3 cellular contexts compared by ENCODE assay signal in genomic region chr5:159273923-159274322, GRCh38.
TF ChIP-seq lines count a peak whose summit lies in the region.

No MANE protein-coding gene starts in this region.

TF ChIP-seq in A549, 52 proteins besides CTCF, POLR2A, EP300 and RAD21:
- no peak for TF ChIP-seq ZNF302 (CRISPR knock-in tag; IDR thresholded peaks at IDR 0.05)
- TF ChIP-seq MAFK (IDR thresholded peaks at IDR 0.05; ENCODE audit: partially characterized antibody) = peak; percentile 71

TF ChIP-seq in IMR-90, 13 proteins besides CTCF, POLR2A, EP300 and RAD21:
- TF ChIP-seq RFX5 (IDR thresholded peaks at IDR 0.05; ENCODE audit: low read depth, low read length) (no peak), MXI1 (IDR thresholded peaks at IDR 0.05; ENCODE audit: borderline replicate concordance, low read depth, low read length) (no peak), MAFK (IDR thresholded peaks at IDR 0.05; ENCODE audit: low read depth, low read length) (peak; percentile 35; the same call in 1 of the 2 replicates)

TF ChIP-seq in K562, 482 proteins besides CTCF, POLR2A, EP300 and RAD21:
- TF ChIP-seq MED1 (CRISPR knock-in tag; IDR thresholded peaks at IDR 0.05; ENCODE audit: borderline replicate concordance) (no peak), SREBF1 (IDR thresholded peaks at IDR 0.05; ENCODE audit: borderline replicate concordance, low read depth, low read length) (no peak), CREB1 (IDR thresholded peaks at IDR 0.05) (no peak), CREB1 (CRISPR knock-in tag; IDR thresholded peaks at IDR 0.05) (no peak), PPARD (CRISPR knock-in tag; IDR thresholded peaks at IDR 0.05) (no peak), ZNF316 (IDR thresholded peaks at IDR 0.05) (peak; percentile 33; the same call in 1 of the 2 replicates), CBFB (CRISPR knock-in tag; IDR thresholded peaks at IDR 0.05) (no peak), TFAM (CRISPR knock-in tag; conservative IDR thresholded peaks at IDR 0.05) (no peak)
- TF ChIP-seq, protein P1, sequence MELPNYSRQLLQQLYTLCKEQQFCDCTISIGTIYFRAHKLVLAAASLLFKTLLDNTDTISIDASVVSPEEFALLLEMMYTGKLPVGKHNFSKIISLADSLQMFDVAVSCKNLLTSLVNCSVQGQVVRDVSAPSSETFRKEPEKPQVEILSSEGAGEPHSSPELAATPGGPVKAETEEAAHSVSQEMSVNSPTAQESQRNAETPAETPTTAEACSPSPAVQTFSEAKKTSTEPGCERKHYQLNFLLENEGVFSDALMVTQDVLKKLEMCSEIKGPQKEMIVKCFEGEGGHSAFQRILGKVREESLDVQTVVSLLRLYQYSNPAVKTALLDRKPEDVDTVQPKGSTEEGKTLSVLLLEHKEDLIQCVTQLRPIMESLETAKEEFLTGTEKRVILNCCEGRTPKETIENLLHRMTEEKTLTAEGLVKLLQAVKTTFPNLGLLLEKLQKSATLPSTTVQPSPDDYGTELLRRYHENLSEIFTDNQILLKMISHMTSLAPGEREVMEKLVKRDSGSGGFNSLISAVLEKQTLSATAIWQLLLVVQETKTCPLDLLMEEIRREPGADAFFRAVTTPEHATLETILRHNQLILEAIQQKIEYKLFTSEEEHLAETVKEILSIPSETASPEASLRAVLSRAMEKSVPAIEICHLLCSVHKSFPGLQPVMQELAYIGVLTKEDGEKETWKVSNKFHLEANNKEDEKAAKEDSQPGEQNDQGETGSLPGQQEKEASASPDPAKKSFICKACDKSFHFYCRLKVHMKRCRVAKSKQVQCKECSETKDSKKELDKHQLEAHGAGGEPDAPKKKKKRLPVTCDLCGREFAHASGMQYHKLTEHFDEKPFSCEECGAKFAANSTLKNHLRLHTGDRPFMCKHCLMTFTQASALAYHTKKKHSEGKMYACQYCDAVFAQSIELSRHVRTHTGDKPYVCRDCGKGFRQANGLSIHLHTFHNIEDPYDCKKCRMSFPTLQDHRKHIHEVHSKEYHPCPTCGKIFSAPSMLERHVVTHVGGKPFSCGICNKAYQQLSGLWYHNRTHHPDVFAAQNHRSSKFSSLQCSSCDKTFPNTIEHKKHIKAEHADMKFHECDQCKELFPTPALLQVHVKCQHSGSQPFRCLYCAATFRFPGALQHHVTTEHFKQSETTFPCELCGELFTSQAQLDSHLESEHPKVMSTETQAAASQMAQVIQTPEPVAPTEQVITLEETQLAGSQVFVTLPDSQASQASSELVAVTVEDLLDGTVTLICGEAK (IDR thresholded peaks at IDR 0.05) = no peak
- TF ChIP-seq, protein P1 (CRISPR knock-in tag; IDR thresholded peaks at IDR 0.05) = no peak
